ENCODE assay signal across 9 cellular contexts in genomic region chr6:11230158-11231107, GRCh38. TPM values are rescaled to one million over a fixed set of nuclear protein-coding genes. Genes with fewer than 3 reads are reported as not detected.
DNase-seq lines count a peak whose midpoint lies in the region; ATAC-seq and TF ChIP-seq lines count a peak whose summit lies in the region.
"Had no signal": no experiment of that assay in that cellular context is flagged by ENCODE, and none has a peak within 500 bp of the region (broad histone marks: within the 10 kb centered on the region; RNA-seq: fewer than 3 reads in every experiment).

No MANE protein-coding gene starts in this region.

- H3K36me3 Mint-ChIP-seq in activated naive CD4-positive, alpha-beta T cell treated with anti-CD3 and anti-CD28 coated beads for 36 hours (ENCODE audit: low read depth) = peaks cover 2% of the 10 kb centered on the region
- H3K36me3 Mint-ChIP-seq in MCF 10A (ENCODE audit: insufficient read depth, unreplicated experiment) (peaks cover 6% of the 10 kb centered on the region), type B pancreatic cell (peaks cover 10% of the 10 kb centered on the region)

- no TSS peak for BruUV-seq in MCF 10A (replicated peaks; lab: Mats Ljungman, UMichigan)

- CTCF ChIA-PET in activated naive CD4-positive, alpha-beta T cell treated with anti-CD3 and anti-CD28 coated beads for 36 hours (lab: Charles Lee) = interaction anchor here (0.5 to 2.5 kb wide), 7 partner anchors 58 to 265 kb away, joined by 3 to 11 read pairs (median 3); no protein-coding TSS in a partner anchor
- CTCF ChIA-PET in MCF 10A (lab: Yijun Ruan, JAX) = interaction anchor here (0.6 to 2.3 kb wide), 6 partner anchors 8 to 1170 kb away, joined by 3 to 7 read pairs (median 5); no protein-coding TSS in a partner anchor

- H3K4me1 Mint-ChIP-seq in activated naive CD4-positive, alpha-beta T cell treated with anti-CD3 and anti-CD28 coated beads for 36 hours (ENCODE audit: low read depth) = peaks cover 34% of the 10 kb centered on the region
- H3K4me1 Mint-ChIP-seq in MCF 10A (ENCODE audit: insufficient read depth, unreplicated experiment) = peaks cover 41% of the 10 kb centered on the region
- peaks cover 51% of the 10 kb centered on the region for H3K4me1 Mint-ChIP-seq in type B pancreatic cell (ENCODE audit: unreplicated experiment)

- H3K4me3 Mint-ChIP-seq in activated naive CD4-positive, alpha-beta T cell treated with anti-CD3 and anti-CD28 coated beads for 36 hours = peak overlapping the region; percentile 87
- peak overlapping the region; percentile 73 for H3K4me3 Mint-ChIP-seq in MCF 10A (ENCODE audit: unreplicated experiment)
- peak overlapping the region; percentile 88 for H3K4me3 Mint-ChIP-seq in type B pancreatic cell

- ATAC-seq in lower lobe of right lung = no peak

- no peaks in the 10 kb centered on the region for H3K27me3 ChIP-seq in lower lobe of right lung (ENCODE audit: low read depth)

- H3K9me3 Mint-ChIP-seq in activated naive CD4-positive, alpha-beta T cell treated with anti-CD3 and anti-CD28 coated beads for 36 hours = no peaks in the 10 kb centered on the region
- H3K9me3 Mint-ChIP-seq in MCF 10A (ENCODE audit: unreplicated experiment) (no peaks in the 10 kb centered on the region), type B pancreatic cell (no peaks in the 10 kb centered on the region)

- H3K27me3 Mint-ChIP-seq in activated naive CD4-positive, alpha-beta T cell treated with anti-CD3 and anti-CD28 coated beads for 36 hours (ENCODE audit: low read depth) = peaks cover 2% of the 10 kb centered on the region
- H3K27me3 Mint-ChIP-seq in MCF 10A (ENCODE audit: insufficient read depth, unreplicated experiment) (no peaks in the 10 kb centered on the region), type B pancreatic cell (no peaks in the 10 kb centered on the region)

- H3K36me3 ChIP-seq in lower lobe of right lung = no peaks in the 10 kb centered on the region

- H3K9me3 ChIP-seq in lower lobe of right lung = no peaks in the 10 kb centered on the region

- POLR2A ChIA-PET in MCF 10A (lab: Yijun Ruan, JAX) = interaction anchor here (0.5 to 3.2 kb wide), 5 partner anchors 8 to 91 kb away, joined by 3 to 11 read pairs (median 3); no protein-coding TSS in a partner anchor

- no peak for DNase-seq in activated naive CD4-positive, alpha-beta T cell treated with anti-CD3 and anti-CD28 coated beads for 36 hours
- no peak for DNase-seq in activated naive CD4-positive, alpha-beta T cell treated with anti-CD3 and anti-CD28 coated beads, Interleukin-2, amount 50 U/mL, for 16 hours
- DNase-seq in MCF 10A (ENCODE audit: unreplicated experiment) (no peak), lower lobe of right lung (no peak), type B pancreatic cell (ENCODE audit: extremely low spot score, unreplicated experiment) (no peak), HK-2 (ENCODE audit: unreplicated experiment) (no peak), ureter (ENCODE audit: low spot score) (no peak), DMS53 treated with DMSO at 0.1 percent for 48 hours (lab: John Stamatoyannopoulos, UW; ENCODE audit: unreplicated experiment) (no peak)
- DNase-seq: NCI-H187 had no signal

- peak overlapping the region; percentile 93 for H3K27ac ChIP-seq in lower lobe of right lung

- intact Hi-C loops in activated naive CD4-positive, alpha-beta T cell treated with anti-CD3 and anti-CD28 coated beads for 36 hours (cut with micrococcal nuclease) = loop anchor here (5.0 kb wide), 1 partner anchor 497 kb away; no protein-coding TSS in a partner anchor
- intact Hi-C loops in MCF 10A (cut with micrococcal nuclease) (loop anchor here (5.0 kb wide), 1 partner anchor 138 kb away; the partner anchor contains the start of gene SMIM13), lower lobe of right lung (cut with DNase I) (no loop called here)

- TF ChIP-seq CTCF in MCF 10A (IDR thresholded peaks at IDR 0.05; ENCODE audit: unreplicated experiment) = no peak
- TF ChIP-seq CTCF in lower lobe of right lung (IDR thresholded peaks at IDR 0.05) = no peak
- no peak for TF ChIP-seq CTCF in type B pancreatic cell (conservative IDR thresholded peaks at IDR 0.05)

- H3K27ac Mint-ChIP-seq in activated naive CD4-positive, alpha-beta T cell treated with anti-CD3 and anti-CD28 coated beads for 36 hours = no peak overlapping the region
- H3K27ac Mint-ChIP-seq in MCF 10A (ENCODE audit: low read depth, unreplicated experiment) (peak overlapping the region; percentile 39), type B pancreatic cell (peak overlapping the region; percentile 98)

- peak overlapping the region; percentile 67 for H3K4me3 ChIP-seq in lower lobe of right lung

- H3K4me1 ChIP-seq in lower lobe of right lung = peaks cover 56% of the 10 kb centered on the region

RNA-seq across cellular contexts. Expression of gene NEDD9, which starts 2.0 kb away (rescaled TPM):
- 10 to 100 TPM; 17.5 to 18.8 TPM for total RNA-seq in activated naive CD4-positive, alpha-beta T cell treated with anti-CD3 and anti-CD28 coated beads for 36 hours
- total RNA-seq in MCF 10A (2022) (2.2 and 4.4 TPM in 2 replicates), lower lobe of right lung (127 TPM), type B pancreatic cell (ENCODE audit: low replicate concordance) (21.3 and 29.0 TPM in 2 replicates), ureter (65.8 TPM)
